Comparison of ENCODE assay signal across 1 cellular context in the genomic region with DNA sequence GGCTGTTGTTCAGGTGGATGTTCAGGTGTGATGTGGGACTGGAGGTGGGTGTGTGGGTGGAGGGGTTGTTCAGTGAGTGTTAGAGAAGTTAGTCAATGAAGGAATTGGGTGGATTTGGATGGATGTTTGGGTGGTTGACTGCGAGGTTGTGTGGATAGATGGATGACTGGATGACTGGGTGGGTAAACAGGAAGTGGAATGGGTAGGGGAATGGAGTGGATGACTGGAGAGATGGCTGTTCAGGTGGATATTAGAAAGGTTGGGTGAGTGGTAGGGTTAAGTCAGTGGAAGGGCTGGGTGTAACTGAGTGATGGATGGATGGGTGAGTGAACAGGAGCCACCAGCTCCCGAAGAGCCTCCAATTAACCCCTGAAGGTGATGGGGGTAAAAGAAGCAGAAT.
TF ChIP-seq lines count a peak whose summit lies in the region.

No MANE protein-coding gene starts in this region.

TF ChIP-seq in H1, 55 proteins besides CTCF, POLR2A, EP300 and RAD21:
- TF ChIP-seq USF2 (IDR thresholded peaks at IDR 0.05; ENCODE audit: low read length) (no peak), SP4 (IDR thresholded peaks at IDR 0.05; ENCODE audit: low read length) (no peak), RFX5 (IDR thresholded peaks at IDR 0.05; ENCODE audit: borderline replicate concordance, low read depth, low read length) (no peak), MAFK (IDR thresholded peaks at IDR 0.05; ENCODE audit: low read depth, low read length) (no peak), TAF1 (IDR thresholded peaks at IDR 0.05; ENCODE audit: low read depth, low read length) (no peak), SIRT6 (IDR thresholded peaks at IDR 0.05; ENCODE audit: low read length) (no peak)
